ENCODE assay signal across 1 cellular context in genomic region chr2:88123975-88124917, GRCh38.
TF ChIP-seq lines count a peak whose summit lies in the region.

No MANE protein-coding gene starts in this region.

TF ChIP-seq in HepG2, 621 proteins besides CTCF, POLR2A, EP300 and RAD21 (continues in another document):
- TF ChIP-seq ZNF331 (CRISPR knock-in tag; IDR thresholded peaks at IDR 0.05) (no peak), ZNF772 (CRISPR knock-in tag; IDR thresholded peaks at IDR 0.05) (0 out of 2 replicates have a peak, but pooled peaks have one; percentile 7), GLI4 (CRISPR knock-in tag; IDR thresholded peaks at IDR 0.05; ENCODE audit: borderline replicate concordance) (no peak), KDM5B (CRISPR knock-in tag; IDR thresholded peaks at IDR 0.05; ENCODE audit: borderline replicate concordance) (no peak), MTF1 (CRISPR knock-in tag; IDR thresholded peaks at IDR 0.05) (no peak), SKIL (CRISPR knock-in tag; IDR thresholded peaks at IDR 0.05; ENCODE audit: borderline replicate concordance) (no peak), PHF20 (CRISPR knock-in tag; IDR thresholded peaks at IDR 0.05) (no peak), SNAI1 (CRISPR knock-in tag; IDR thresholded peaks at IDR 0.05; ENCODE audit: borderline replicate concordance) (no peak), ZNF207 (IDR thresholded peaks at IDR 0.05; ENCODE audit: borderline replicate concordance) (no peak), HNRNPH1 (optimal IDR thresholded peaks at IDR 0.05; ENCODE audit: low read depth, low read length) (peak; percentile 77), MEF2D (CRISPR knock-in tag; IDR thresholded peaks at IDR 0.05) (0 out of 2 replicates have a peak, but pooled peaks have one; percentile 56), BRCA1 (CRISPR knock-in tag; IDR thresholded peaks at IDR 0.05) (no peak), ZNF605 (CRISPR knock-in tag; IDR thresholded peaks at IDR 0.05) (peak; percentile 47; the same call in 1 of the 2 replicates), ZBTB20 (CRISPR knock-in tag; IDR thresholded peaks at IDR 0.05; ENCODE audit: borderline replicate concordance, low read depth) (no peak), HMG20A (CRISPR knock-in tag; IDR thresholded peaks at IDR 0.05; ENCODE audit: borderline replicate concordance) (no peak), HOXA7 (CRISPR knock-in tag; IDR thresholded peaks at IDR 0.05) (peak; percentile 65; the same call in 1 of the 2 replicates), YEATS4 (CRISPR knock-in tag; IDR thresholded peaks at IDR 0.05; ENCODE audit: borderline replicate concordance) (no peak), NFRKB (IDR thresholded peaks at IDR 0.05) (no peak), ZNF562 (CRISPR knock-in tag; IDR thresholded peaks at IDR 0.05; ENCODE audit: borderline replicate concordance) (no peak), ZEB1 (IDR thresholded peaks at IDR 0.05; ENCODE audit: insufficient replicate concordance, low read depth) (no peak), ZNF570 (CRISPR knock-in tag; IDR thresholded peaks at IDR 0.05; ENCODE audit: borderline replicate concordance) (no peak), POLR2AphosphoS5 (IDR thresholded peaks at IDR 0.05; ENCODE audit: low read depth, low read length) (peak; percentile 52), TIGD3 (CRISPR knock-in tag; IDR thresholded peaks at IDR 0.05; ENCODE audit: borderline replicate concordance) (0 out of 2 replicates have a peak, but pooled peaks have one; percentile 65), ZNF225 (CRISPR knock-in tag; IDR thresholded peaks at IDR 0.05) (no peak), EED (CRISPR knock-in tag; IDR thresholded peaks at IDR 0.05) (0 out of 2 replicates have a peak, but pooled peaks have one; percentile 24), ZNF275 (CRISPR knock-in tag; IDR thresholded peaks at IDR 0.05; ENCODE audit: borderline replicate concordance) (no peak), HOXD1 (CRISPR knock-in tag; IDR thresholded peaks at IDR 0.05) (no peak), GTF2F1 (IDR thresholded peaks at IDR 0.05; ENCODE audit: low read length) (no peak), AGO2 (optimal IDR thresholded peaks at IDR 0.05; ENCODE audit: low read depth, low read length) (peak; percentile 89), U2AF2 (IDR thresholded peaks at IDR 0.05; ENCODE audit: low read depth, low read length) (no peak), POLR2G (IDR thresholded peaks at IDR 0.05; ENCODE audit: low read depth, low read length) (peak; percentile 68), JUND (CRISPR knock-in tag; IDR thresholded peaks at IDR 0.05) (no peak), ZNF10 (CRISPR knock-in tag; IDR thresholded peaks at IDR 0.05; ENCODE audit: borderline replicate concordance, low read depth) (no peak), MBD4 (IDR thresholded peaks at IDR 0.05; ENCODE audit: borderline replicate concordance, low read length) (0 out of 2 replicates have a peak, but pooled peaks have one; percentile 32), GPN1 (CRISPR knock-in tag; IDR thresholded peaks at IDR 0.05; ENCODE audit: borderline replicate concordance) (no peak), NFIB (CRISPR knock-in tag; IDR thresholded peaks at IDR 0.05; ENCODE audit: borderline replicate concordance) (no peak), KLF6 (CRISPR knock-in tag; IDR thresholded peaks at IDR 0.05) (no peak), SP140L (CRISPR knock-in tag; IDR thresholded peaks at IDR 0.05; ENCODE audit: borderline replicate concordance) (no peak), HIVEP1 (CRISPR knock-in tag; IDR thresholded peaks at IDR 0.05) (no peak), NR2F1 (CRISPR knock-in tag; IDR thresholded peaks at IDR 0.05) (no peak), SMC3 (IDR thresholded peaks at IDR 0.05; ENCODE audit: low read length) (no peak), ZNF776 (CRISPR knock-in tag; IDR thresholded peaks at IDR 0.05) (0 out of 2 replicates have a peak, but pooled peaks have one; percentile 22), MIER3 (CRISPR knock-in tag; IDR thresholded peaks at IDR 0.05; ENCODE audit: borderline replicate concordance) (no peak), ZSCAN22 (CRISPR knock-in tag; IDR thresholded peaks at IDR 0.05) (no peak)
- TF ChIP-seq, protein P1, sequence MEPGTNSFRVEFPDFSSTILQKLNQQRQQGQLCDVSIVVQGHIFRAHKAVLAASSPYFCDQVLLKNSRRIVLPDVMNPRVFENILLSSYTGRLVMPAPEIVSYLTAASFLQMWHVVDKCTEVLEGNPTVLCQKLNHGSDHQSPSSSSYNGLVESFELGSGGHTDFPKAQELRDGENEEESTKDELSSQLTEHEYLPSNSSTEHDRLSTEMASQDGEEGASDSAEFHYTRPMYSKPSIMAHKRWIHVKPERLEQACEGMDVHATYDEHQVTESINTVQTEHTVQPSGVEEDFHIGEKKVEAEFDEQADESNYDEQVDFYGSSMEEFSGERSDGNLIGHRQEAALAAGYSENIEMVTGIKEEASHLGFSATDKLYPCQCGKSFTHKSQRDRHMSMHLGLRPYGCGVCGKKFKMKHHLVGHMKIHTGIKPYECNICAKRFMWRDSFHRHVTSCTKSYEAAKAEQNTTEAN (CRISPR knock-in tag; conservative IDR thresholded peaks at IDR 0.05), result no peak
- TF ChIP-seq, protein P2, sequence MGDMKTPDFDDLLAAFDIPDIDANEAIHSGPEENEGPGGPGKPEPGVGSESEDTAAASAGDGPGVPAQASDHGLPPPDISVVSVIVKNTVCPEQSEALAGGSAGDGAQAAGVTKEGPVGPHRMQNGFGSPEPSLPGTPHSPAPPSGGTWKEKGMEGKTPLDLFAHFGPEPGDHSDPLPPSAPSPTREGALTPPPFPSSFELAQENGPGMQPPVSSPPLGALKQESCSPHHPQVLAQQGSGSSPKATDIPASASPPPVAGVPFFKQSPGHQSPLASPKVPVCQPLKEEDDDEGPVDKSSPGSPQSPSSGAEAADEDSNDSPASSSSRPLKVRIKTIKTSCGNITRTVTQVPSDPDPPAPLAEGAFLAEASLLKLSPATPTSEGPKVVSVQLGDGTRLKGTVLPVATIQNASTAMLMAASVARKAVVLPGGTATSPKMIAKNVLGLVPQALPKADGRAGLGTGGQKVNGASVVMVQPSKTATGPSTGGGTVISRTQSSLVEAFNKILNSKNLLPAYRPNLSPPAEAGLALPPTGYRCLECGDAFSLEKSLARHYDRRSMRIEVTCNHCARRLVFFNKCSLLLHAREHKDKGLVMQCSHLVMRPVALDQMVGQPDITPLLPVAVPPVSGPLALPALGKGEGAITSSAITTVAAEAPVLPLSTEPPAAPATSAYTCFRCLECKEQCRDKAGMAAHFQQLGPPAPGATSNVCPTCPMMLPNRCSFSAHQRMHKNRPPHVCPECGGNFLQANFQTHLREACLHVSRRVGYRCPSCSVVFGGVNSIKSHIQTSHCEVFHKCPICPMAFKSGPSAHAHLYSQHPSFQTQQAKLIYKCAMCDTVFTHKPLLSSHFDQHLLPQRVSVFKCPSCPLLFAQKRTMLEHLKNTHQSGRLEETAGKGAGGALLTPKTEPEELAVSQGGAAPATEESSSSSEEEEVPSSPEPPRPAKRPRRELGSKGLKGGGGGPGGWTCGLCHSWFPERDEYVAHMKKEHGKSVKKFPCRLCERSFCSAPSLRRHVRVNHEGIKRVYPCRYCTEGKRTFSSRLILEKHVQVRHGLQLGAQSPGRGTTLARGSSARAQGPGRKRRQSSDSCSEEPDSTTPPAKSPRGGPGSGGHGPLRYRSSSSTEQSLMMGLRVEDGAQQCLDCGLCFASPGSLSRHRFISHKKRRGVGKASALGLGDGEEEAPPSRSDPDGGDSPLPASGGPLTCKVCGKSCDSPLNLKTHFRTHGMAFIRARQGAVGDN (CRISPR knock-in tag; IDR thresholded peaks at IDR 0.05), result 0 out of 2 replicates have a peak, but pooled peaks have one; percentile 20
- TF ChIP-seq, protein P3, sequence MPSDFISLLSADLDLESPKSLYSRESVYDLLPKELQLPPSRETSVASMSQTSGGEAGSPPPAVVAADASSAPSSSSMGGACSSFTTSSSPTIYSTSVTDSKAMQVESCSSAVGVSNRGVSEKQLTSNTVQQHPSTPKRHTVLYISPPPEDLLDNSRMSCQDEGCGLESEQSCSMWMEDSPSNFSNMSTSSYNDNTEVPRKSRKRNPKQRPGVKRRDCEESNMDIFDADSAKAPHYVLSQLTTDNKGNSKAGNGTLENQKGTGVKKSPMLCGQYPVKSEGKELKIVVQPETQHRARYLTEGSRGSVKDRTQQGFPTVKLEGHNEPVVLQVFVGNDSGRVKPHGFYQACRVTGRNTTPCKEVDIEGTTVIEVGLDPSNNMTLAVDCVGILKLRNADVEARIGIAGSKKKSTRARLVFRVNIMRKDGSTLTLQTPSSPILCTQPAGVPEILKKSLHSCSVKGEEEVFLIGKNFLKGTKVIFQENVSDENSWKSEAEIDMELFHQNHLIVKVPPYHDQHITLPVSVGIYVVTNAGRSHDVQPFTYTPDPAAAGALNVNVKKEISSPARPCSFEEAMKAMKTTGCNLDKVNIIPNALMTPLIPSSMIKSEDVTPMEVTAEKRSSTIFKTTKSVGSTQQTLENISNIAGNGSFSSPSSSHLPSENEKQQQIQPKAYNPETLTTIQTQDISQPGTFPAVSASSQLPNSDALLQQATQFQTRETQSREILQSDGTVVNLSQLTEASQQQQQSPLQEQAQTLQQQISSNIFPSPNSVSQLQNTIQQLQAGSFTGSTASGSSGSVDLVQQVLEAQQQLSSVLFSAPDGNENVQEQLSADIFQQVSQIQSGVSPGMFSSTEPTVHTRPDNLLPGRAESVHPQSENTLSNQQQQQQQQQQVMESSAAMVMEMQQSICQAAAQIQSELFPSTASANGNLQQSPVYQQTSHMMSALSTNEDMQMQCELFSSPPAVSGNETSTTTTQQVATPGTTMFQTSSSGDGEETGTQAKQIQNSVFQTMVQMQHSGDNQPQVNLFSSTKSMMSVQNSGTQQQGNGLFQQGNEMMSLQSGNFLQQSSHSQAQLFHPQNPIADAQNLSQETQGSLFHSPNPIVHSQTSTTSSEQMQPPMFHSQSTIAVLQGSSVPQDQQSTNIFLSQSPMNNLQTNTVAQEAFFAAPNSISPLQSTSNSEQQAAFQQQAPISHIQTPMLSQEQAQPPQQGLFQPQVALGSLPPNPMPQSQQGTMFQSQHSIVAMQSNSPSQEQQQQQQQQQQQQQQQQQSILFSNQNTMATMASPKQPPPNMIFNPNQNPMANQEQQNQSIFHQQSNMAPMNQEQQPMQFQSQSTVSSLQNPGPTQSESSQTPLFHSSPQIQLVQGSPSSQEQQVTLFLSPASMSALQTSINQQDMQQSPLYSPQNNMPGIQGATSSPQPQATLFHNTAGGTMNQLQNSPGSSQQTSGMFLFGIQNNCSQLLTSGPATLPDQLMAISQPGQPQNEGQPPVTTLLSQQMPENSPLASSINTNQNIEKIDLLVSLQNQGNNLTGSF (CRISPR knock-in tag; IDR thresholded peaks at IDR 0.05), result no peak
- TF ChIP-seq, protein P4, sequence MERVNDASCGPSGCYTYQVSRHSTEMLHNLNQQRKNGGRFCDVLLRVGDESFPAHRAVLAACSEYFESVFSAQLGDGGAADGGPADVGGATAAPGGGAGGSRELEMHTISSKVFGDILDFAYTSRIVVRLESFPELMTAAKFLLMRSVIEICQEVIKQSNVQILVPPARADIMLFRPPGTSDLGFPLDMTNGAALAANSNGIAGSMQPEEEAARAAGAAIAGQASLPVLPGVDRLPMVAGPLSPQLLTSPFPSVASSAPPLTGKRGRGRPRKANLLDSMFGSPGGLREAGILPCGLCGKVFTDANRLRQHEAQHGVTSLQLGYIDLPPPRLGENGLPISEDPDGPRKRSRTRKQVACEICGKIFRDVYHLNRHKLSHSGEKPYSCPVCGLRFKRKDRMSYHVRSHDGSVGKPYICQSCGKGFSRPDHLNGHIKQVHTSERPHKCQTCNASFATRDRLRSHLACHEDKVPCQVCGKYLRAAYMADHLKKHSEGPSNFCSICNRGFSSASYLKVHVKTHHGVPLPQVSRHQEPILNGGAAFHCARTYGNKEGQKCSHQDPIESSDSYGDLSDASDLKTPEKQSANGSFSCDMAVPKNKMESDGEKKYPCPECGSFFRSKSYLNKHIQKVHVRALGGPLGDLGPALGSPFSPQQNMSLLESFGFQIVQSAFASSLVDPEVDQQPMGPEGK (CRISPR knock-in tag; IDR thresholded peaks at IDR 0.05), result 0 out of 2 replicates have a peak, but pooled peaks have one; percentile 23
- TF ChIP-seq, protein P5, sequence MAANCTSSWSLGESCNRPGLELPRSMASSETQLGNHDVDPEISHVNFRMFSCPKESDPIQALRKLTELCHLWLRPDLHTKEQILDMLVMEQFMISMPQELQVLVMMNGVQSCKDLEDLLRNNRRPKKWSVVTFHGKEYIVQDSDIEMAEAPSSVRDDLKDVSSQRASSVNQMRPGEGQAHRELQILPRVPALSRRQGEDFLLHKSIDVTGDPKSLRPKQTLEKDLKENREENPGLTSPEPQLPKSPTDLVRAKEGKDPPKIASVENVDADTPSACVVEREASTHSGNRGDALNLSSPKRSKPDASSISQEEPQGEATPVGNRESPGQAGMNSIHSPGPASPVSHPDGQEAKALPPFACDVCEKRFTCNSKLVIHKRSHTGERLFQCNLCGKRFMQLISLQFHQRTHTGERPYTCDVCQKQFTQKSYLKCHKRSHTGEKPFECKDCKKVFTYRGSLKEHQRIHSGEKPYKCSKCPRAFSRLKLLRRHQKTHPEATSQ (CRISPR knock-in tag; IDR thresholded peaks at IDR 0.05; ENCODE audit: borderline replicate concordance), result no peak
